ENCODE assay signal across 11 cellular contexts in the genomic region with DNA sequence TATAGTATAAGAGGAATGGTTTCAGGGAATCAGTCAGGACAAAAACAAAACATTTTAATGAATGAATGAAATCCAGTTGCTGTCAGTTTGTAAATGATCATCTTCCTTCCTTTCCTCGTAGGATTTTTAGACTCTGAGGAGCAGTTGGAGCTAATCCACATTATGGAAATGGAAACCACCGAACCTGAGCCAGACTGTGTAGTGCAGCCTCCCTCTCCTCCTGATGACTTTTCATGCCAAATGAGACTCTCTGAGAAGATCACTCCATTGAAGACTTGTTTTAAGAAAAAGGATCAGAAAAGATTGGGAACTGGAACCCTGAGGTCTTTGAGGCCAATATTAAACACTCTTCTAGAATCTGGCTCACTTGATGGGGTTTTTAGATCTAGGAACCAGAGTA. TPM values are rescaled to one million over a fixed set of nuclear protein-coding genes. Genes with fewer than 3 reads are reported as not detected.
DNase-seq lines count a peak whose midpoint lies in the region; ATAC-seq, FAIRE-seq and TF ChIP-seq lines count a peak whose summit lies in the region.
"Had no signal": no experiment of that assay in that cellular context is flagged by ENCODE, and none has a peak within 500 bp of the region (broad histone marks: within the 10 kb centered on the region; RNA-seq: fewer than 3 reads in every experiment).

No MANE protein-coding gene starts in this region.

- H3K9me2 ChIP-seq in DOHH2 (replicated peaks; ENCODE audit: control insufficient read depth, low read length): no peaks in the 10 kb centered on the region

- no peaks in the 10 kb centered on the region for H3K9me1 ChIP-seq in keratinocyte (ENCODE audit: control insufficient read depth, extremely low read depth, insufficient read depth, low read length)

- POLR2A ChIA-PET in A549 (lab: Yijun Ruan, JAX): interaction anchor here (1.2 to 1.6 kb wide), 2 partner anchors 140 to 411 kb away, joined by 3 to 5 read pairs; no protein-coding TSS in a partner anchor

- H3K36me3 Mint-ChIP-seq in activated T-helper 17 cell treated with anti-CD3 and anti-CD28 coated beads, Interleukin-2, amount 50 U/mL, for 72 hours (ENCODE audit: low read depth): peaks cover 84% of the 10 kb centered on the region

- peak overlapping the region; percentile 97 for H3K27ac Mint-ChIP-seq in activated T-helper 17 cell treated with anti-CD3 and anti-CD28 coated beads, Interleukin-2, amount 50 U/mL, for 72 hours

- H4K20me1 ChIP-seq in DOHH2 (ENCODE audit: control insufficient read depth, insufficient read depth, low read depth, low read length) (peaks cover 56% of the 10 kb centered on the region), keratinocyte (ENCODE audit: control insufficient read depth, extremely low read depth, insufficient read depth, low read length) (peaks cover 14% of the 10 kb centered on the region)

- H3K9me3 Mint-ChIP-seq in activated T-helper 17 cell treated with anti-CD3 and anti-CD28 coated beads, Interleukin-2, amount 50 U/mL, for 72 hours: no peaks in the 10 kb centered on the region

- WGBS in A549 (ENCODE audit: missing lambda C conversion rate): 18% methylated on average over 2 of the region's 2 CpGs

- H3K9me3 ChIP-seq in A549 (no peaks in the 10 kb centered on the region), DOHH2 (ENCODE audit: control insufficient read depth, insufficient read depth, low read length) (no peaks in the 10 kb centered on the region), keratinocyte (ENCODE audit: control insufficient read depth, low read depth, low read length) (no peaks in the 10 kb centered on the region)
- H3K9me3 ChIP-seq: sigmoid colon had no signal

- no peak for TF ChIP-seq CTCF in A549 (IDR thresholded peaks at IDR 0.05)
- TF ChIP-seq CTCF in DOHH2 (IDR thresholded peaks at IDR 0.05; ENCODE audit: low read depth, low read length, poor library complexity, severe bottlenecking): no peak
- no peak for TF ChIP-seq CTCF in keratinocyte (optimal IDR thresholded peaks at IDR 0.05 in 1 of 3, IDR thresholded peaks at IDR 0.05 in 1 of 3, conservative IDR thresholded peaks at IDR 0.05 in 1 of 3; ENCODE audit: extremely low read depth in 1 of 3, insufficient read depth in 2 of 3, low read length in 3 of 3)

- H3K4me1 ChIP-seq in A549 (peaks cover 60% of the 10 kb centered on the region), DOHH2 (ENCODE audit: control insufficient read depth, low read length) (peaks cover 74% of the 10 kb centered on the region), keratinocyte (ENCODE audit: control insufficient read depth, extremely low read depth, insufficient read depth, low read length) (peaks cover 63% of the 10 kb centered on the region)

- H3K27me3 ChIP-seq in DOHH2 (ENCODE audit: control insufficient read depth, low read length) (no peaks in the 10 kb centered on the region), keratinocyte (ENCODE audit: control insufficient read depth, extremely low read depth, insufficient read depth, low read length) (no peaks in the 10 kb centered on the region)
- H3K27me3 ChIP-seq: sigmoid colon had no signal

- H3K79me2 ChIP-seq in DOHH2 (ENCODE audit: control insufficient read depth, low read length) (peaks cover 81% of the 10 kb centered on the region), keratinocyte (ENCODE audit: control insufficient read depth, insufficient read depth, low read length) (peaks cover 82% of the 10 kb centered on the region)

- H3K27ac ChIP-seq in A549 (no peak overlapping the region), DOHH2 (ENCODE audit: low read depth, low read length) (no peak overlapping the region), keratinocyte (ENCODE audit: control insufficient read depth, insufficient read depth, low read length) (peak overlapping the region; percentile 85)

- no peak for TF ChIP-seq RAD21 in A549 (conservative IDR thresholded peaks at IDR 0.05 in 1 of 2, IDR thresholded peaks at IDR 0.05 in 1 of 2)

- ATAC-seq in A549: no peak
- no peak for ATAC-seq in activated T-helper 17 cell treated with anti-CD3 and anti-CD28 coated beads, Interleukin-2, amount 50 U/mL, for 72 hours (replicated peaks)
- ATAC-seq: HCT116 had no signal

- peak overlapping the region; percentile 93 for H3K4me3 Mint-ChIP-seq in activated T-helper 17 cell treated with anti-CD3 and anti-CD28 coated beads, Interleukin-2, amount 50 U/mL, for 72 hours

- H3K36me3 ChIP-seq in DOHH2 (ENCODE audit: control insufficient read depth, low read length): peaks cover 80% of the 10 kb centered on the region
- H3K36me3 ChIP-seq in keratinocyte (ENCODE audit: control insufficient read depth in 2 of 2, extremely low read depth in 1 of 2, insufficient read depth in 2 of 2, low read length in 2 of 2): peaks cover 6 to 30% of the 10 kb centered on the region in 2 experiments

- H3K4me1 Mint-ChIP-seq in activated T-helper 17 cell treated with anti-CD3 and anti-CD28 coated beads, Interleukin-2, amount 50 U/mL, for 72 hours: peaks cover 63% of the 10 kb centered on the region

- no peak for DNase-seq in A549 (ENCODE audit: low read depth in 1 of 2, low spot score in 1 of 2)
- DNase-seq in keratinocyte (ENCODE audit: low read depth, low spot score): no peak
- no peak for DNase-seq in ureter (ENCODE audit: low spot score)
- no peak for DNase-seq in amygdala (lab: John Stamatoyannopoulos, UW)
- no peak for DNase-seq in RCC 7860 (ENCODE audit: low spot score)
- no peak for DNase-seq in EL
- DNase-seq: kidney, sigmoid colon had no signal

- peaks cover 6% of the 10 kb centered on the region for H3F3A ChIP-seq in DOHH2 (ENCODE audit: control insufficient read depth, insufficient read depth)

- no peaks in the 10 kb centered on the region for H3K27me3 Mint-ChIP-seq in activated T-helper 17 cell treated with anti-CD3 and anti-CD28 coated beads, Interleukin-2, amount 50 U/mL, for 72 hours

- TF ChIP-seq POLR2A in A549 (IDR thresholded peaks at IDR 0.05; ENCODE audit: low read length): no peak

- H3K4me2 ChIP-seq in A549 (peak overlapping the region; percentile 91), DOHH2 (ENCODE audit: low read length) (peak overlapping the region; percentile 64), keratinocyte (ENCODE audit: control insufficient read depth, extremely low read depth, insufficient read depth, low read depth, low read length) (peak overlapping the region; percentile 86)

- CTCF ChIA-PET in A549 (lab: Yijun Ruan, JAX): interaction anchor here (0.8 to 10.9 kb wide), 4 partner anchors 30 to 456 kb away, joined by 3 to 100 read pairs (median 50); no protein-coding TSS in a partner anchor

- H3K9ac ChIP-seq in keratinocyte (ENCODE audit: control insufficient read depth, extremely low read depth, insufficient read depth, low read length): peak overlapping the region; percentile 86

- no peak overlapping the region for H2AFZ ChIP-seq in keratinocyte (ENCODE audit: control insufficient read depth, low read length)

- FAIRE-seq in A549 (lab: Jason Lieb, UNC): no peak
- no peak for FAIRE-seq in keratinocyte (lab: Jason Lieb, UNC)
- no peak for FAIRE-seq in RCC 7860 (lab: Jason Lieb, UNC)
- FAIRE-seq: kidney had no signal

- dilution Hi-C loops in keratinocyte (cut with MboI; ENCODE audit: extremely low pct_ligation_motif_present, low sequenced_read_pairs): no loop called here

- H3K4me3 ChIP-seq in A549 (no peak overlapping the region), DOHH2 (ENCODE audit: low read length) (peak overlapping the region; percentile 91), keratinocyte (ENCODE audit: control insufficient read depth in 2 of 3, extremely low read depth in 1 of 3, insufficient read depth in 2 of 3, low read depth in 1 of 3, low read length in 3 of 3) (peak overlapping the region; percentile 67 to 93 (median 88))

- no peak for TF ChIP-seq EP300 in A549 (IDR thresholded peaks at IDR 0.05)

TF ChIP-seq in A549, 52 proteins besides CTCF, POLR2A, EP300 and RAD21 (continues in another document):
- TF ChIP-seq, protein P1, sequence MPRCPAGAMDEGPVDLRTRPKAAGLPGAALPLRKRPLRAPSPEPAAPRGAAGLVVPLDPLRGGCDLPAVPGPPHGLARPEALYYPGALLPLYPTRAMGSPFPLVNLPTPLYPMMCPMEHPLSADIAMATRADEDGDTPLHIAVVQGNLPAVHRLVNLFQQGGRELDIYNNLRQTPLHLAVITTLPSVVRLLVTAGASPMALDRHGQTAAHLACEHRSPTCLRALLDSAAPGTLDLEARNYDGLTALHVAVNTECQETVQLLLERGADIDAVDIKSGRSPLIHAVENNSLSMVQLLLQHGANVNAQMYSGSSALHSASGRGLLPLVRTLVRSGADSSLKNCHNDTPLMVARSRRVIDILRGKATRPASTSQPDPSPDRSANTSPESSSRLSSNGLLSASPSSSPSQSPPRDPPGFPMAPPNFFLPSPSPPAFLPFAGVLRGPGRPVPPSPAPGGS (IDR thresholded peaks at IDR 0.05): no peak
- TF ChIP-seq RARB (CRISPR knock-in tag; IDR thresholded peaks at IDR 0.05) (no peak), KDM5A (IDR thresholded peaks at IDR 0.05) (no peak), JUNB (IDR thresholded peaks at IDR 0.05) (no peak), NFE2L2 (conservative IDR thresholded peaks at IDR 0.05; ENCODE audit: low read length) (no peak)

RNA-seq across cellular contexts. Expression of a gene that starts 3.1 kb away (rescaled TPM):
- polyA plus RNA-seq in A549 (2011; rRNA removed) (16.5 and 16.7 TPM in 2 replicates), A549 (2017; fragmentation: RNase III; extraction: RNeasy Plus Mini Kit Qiagen cat#74134 plus additional on column Dnase treatment) (11.8 to 13.8 TPM (median 13.3 TPM) in 3 replicates), keratinocyte (41.5 to 62.0 TPM (median 44.6 TPM) in 3 replicates)
- 8.3 and 10.4 TPM in 2 replicates for polyA plus RNA-seq in A549 (2012; cell fraction: cytosol; rRNA removed)
- 6.4 and 9.5 TPM in 2 replicates for polyA plus RNA-seq in A549 (2012; cell fraction: nucleus; rRNA removed)
- polyA minus RNA-seq in A549 (2011; rRNA and poly(A)+ RNA removed): 32.6 and 35.8 TPM in 2 replicates
- total RNA-seq in activated T-helper 17 cell treated with anti-CD3 and anti-CD28 coated beads, Interleukin-2, amount 50 U/mL, for 72 hours: 10 to 100 TPM; 44.4 to 57.3 TPM
- 22.3 TPM for polyA plus RNA-seq in keratinocyte (2011; ENCODE audit: low read depth)
- polyA plus RNA-seq in keratinocyte (2011; cell fraction: cytosol; rRNA removed): 24.6 and 53.9 TPM in 2 replicates
- polyA plus RNA-seq in keratinocyte (2011; cell fraction: nucleus; rRNA removed): 42.8 and 54.5 TPM in 2 replicates
- polyA plus RNA-seq in keratinocyte (2012; ENCODE audit: low replicate concordance): 42.8 and 45.7 TPM in 2 replicates
- polyA minus RNA-seq in keratinocyte: 45.3 to 110 TPM (median 47.2 TPM) in 3 replicates
- 21.5 TPM for polyA minus RNA-seq in keratinocyte (2011; cell fraction: cytosol; rRNA and poly(A)+ RNA removed)
- 50.3 and 114 TPM in 2 replicates for polyA minus RNA-seq in keratinocyte (2011; cell fraction: nucleus; rRNA and poly(A)+ RNA removed)
- total RNA-seq in ureter: 30.2 TPM
